Comparison of ENCODE assay signal across 28 cellular contexts in the genomic region with DNA sequence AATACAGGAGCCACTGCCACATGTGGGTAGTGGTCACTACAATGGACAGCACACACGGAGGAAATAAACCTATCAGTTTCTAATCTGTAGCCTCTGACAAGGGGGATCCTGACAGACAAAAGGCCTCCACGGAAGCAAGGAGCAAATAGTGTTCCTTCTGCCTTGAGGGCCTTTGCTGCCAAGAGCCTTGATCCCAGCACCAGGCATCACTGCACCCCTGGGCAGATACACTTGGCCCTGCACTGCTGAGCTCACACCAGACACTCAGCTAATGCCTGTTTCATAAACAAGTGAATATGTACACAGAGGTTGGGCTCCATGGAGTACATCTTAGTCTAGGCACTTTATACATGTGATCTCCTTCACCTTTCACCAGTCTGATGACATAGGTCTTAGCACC. TPM values are rescaled to one million over a fixed set of nuclear protein-coding genes. Genes with fewer than 3 reads are reported as not detected.
DNase-seq lines count a peak whose midpoint lies in the region; ATAC-seq, FAIRE-seq and TF ChIP-seq lines count a peak whose summit lies in the region.
"Had no signal": no experiment of that assay in that cellular context is flagged by ENCODE, and none has a peak within 500 bp of the region (broad histone marks: within the 10 kb centered on the region; RNA-seq: fewer than 3 reads in every experiment).

No MANE protein-coding gene starts in this region.

- H3K14ac ChIP-seq in H1 (ENCODE audit: insufficient read length) = no peak overlapping the region

- H4K91ac ChIP-seq in H1 (replicated peaks; ENCODE audit: insufficient read length, low read length) = no peak overlapping the region

- TF ChIP-seq POLR2A in H54 (IDR thresholded peaks at IDR 0.05; ENCODE audit: low read depth, low read length) = no peak
- no peak for TF ChIP-seq POLR2A in H1 (IDR thresholded peaks at IDR 0.05; ENCODE audit: control extremely low read depth in 1 of 2, low read depth in 2 of 2, low read length in 2 of 2)

- no peak for ATAC-seq in HG02840 (IDR thresholded peaks at IDR 0.05; ENCODE audit: low FRiP score, unreplicated experiment)
- ATAC-seq: K562, PC-3, T-cell had no signal

- H2BK5ac ChIP-seq in H1 (ENCODE audit: low read depth, low read length) = 0 out of 2 replicates have a peak overlapping the region, but pooled peaks have one; percentile 2

- 77% methylated on average over 2 of the region's 2 CpGs; no CpG with 5 or more reads in 1 of the 2 experiments for WGBS in H1 (ENCODE audit: extremely low coverage in 1 of 2, insufficient coverage in 1 of 2, insufficient read length in 1 of 2, insufficient replicate concordance in 2 of 2, low coverage in 1 of 2, low lambda C conversion rate in 2 of 2, missing lambda C conversion rate in 1 of 2), 2 experiments

- H3K79me2 ChIP-seq in H1 (ENCODE audit: control insufficient read depth in 1 of 2, insufficient read depth in 2 of 2, low read length in 2 of 2) = peaks cover 0 to 69% of the 10 kb centered on the region in 2 experiments; a peak in 2 of 4 replicates

- no peak overlapping the region for H3K27ac ChIP-seq in BLaER1
- H3K27ac ChIP-seq in H1 (ENCODE audit: low read depth, low read length) = no peak overlapping the region
- H3K27ac ChIP-seq: SJCRH30 had no signal

- H3K36me3 ChIP-seq in BLaER1 = no peaks in the 10 kb centered on the region
- no peaks in the 10 kb centered on the region for H3K36me3 ChIP-seq in H1 (ENCODE audit: control insufficient read depth in 2 of 4, insufficient read depth in 4 of 4, low read length in 3 of 4)
- H3K36me3 ChIP-seq: SJCRH30 had no signal

- no peak overlapping the region for H2BK15ac ChIP-seq in H1 (ENCODE audit: low read length)

- H3K9ac ChIP-seq in BLaER1 = no peak overlapping the region
- H3K9ac ChIP-seq in H1 (replicated peaks in 1 of 4; ENCODE audit: extremely low read depth in 1 of 4, low read depth in 3 of 4, low read length in 3 of 4) = no peak overlapping the region

- H3K18ac ChIP-seq in H1 (ENCODE audit: extremely low read depth, low read length) = no peak overlapping the region

- no peak overlapping the region for H2BK120ac ChIP-seq in H1 (replicated peaks; ENCODE audit: low read depth, low read length)

- H3K36me3 Mint-ChIP-seq in mesothelial cell of epicardium (peaks cover 5% of the 10 kb centered on the region), HFFc6 (ENCODE audit: low read depth) (no peaks in the 10 kb centered on the region)
- H3K36me3 Mint-ChIP-seq: CD8-positive, alpha-beta memory T cell; T-cell had no signal

- H3K27me3 ChIP-seq in BLaER1 (no peaks in the 10 kb centered on the region), H1 (replicated peaks in 1 of 4; ENCODE audit: control insufficient read depth in 3 of 4, extremely low read depth in 1 of 4, insufficient read depth in 3 of 4, low read length in 3 of 4) (no peaks in the 10 kb centered on the region)
- H3K27me3 ChIP-seq: SJCRH30 had no signal

- no peaks in the 10 kb centered on the region for H3K79me1 ChIP-seq in H1 (ENCODE audit: low read depth, low read length)

- CTCF ChIA-PET in H1 (lab: Charles Lee; ENCODE audit: partially characterized antibody) = interaction anchor here (0.6 to 1.4 kb wide), 3 partner anchors 20 to 270 kb away, joined by 3 to 4 read pairs (median 3); no protein-coding TSS in a partner anchor

- no peak overlapping the region for H2BK20ac ChIP-seq in H1 (ENCODE audit: low read length)

- H3K9me3 ChIP-seq in BLaER1 = 0 out of 2 replicates have a peak, but pooled peaks cover 9% of the 10 kb centered on the region
- no peaks in the 10 kb centered on the region for H3K9me3 ChIP-seq in H1 (ENCODE audit: insufficient read depth in 2 of 2, low read depth in 1 of 2, low read length in 1 of 2)
- H3K9me3 ChIP-seq: SJCRH30 had no signal

- no peak overlapping the region for H3K23ac ChIP-seq in H1 (ENCODE audit: insufficient read length)

- H3K4me3 Mint-ChIP-seq in mesothelial cell of epicardium (no peak overlapping the region), HFFc6 (no peak overlapping the region)
- H3K4me3 Mint-ChIP-seq: CD8-positive, alpha-beta memory T cell; T-cell had no signal

- peak overlapping the region; percentile 38; the same call in 1 of the 2 replicates for H3K4me2 ChIP-seq in BLaER1
- H3K4me2 ChIP-seq in H1 (ENCODE audit: insufficient read depth in 1 of 2, low read depth in 2 of 2, low read length in 2 of 2) = no peak overlapping the region

- H3K4ac ChIP-seq in H1 (replicated peaks; ENCODE audit: insufficient read length, low read depth, low read length) = no peak overlapping the region

- H2BK12ac ChIP-seq in H1 (ENCODE audit: low read depth, low read length) = no peak overlapping the region

- 0 out of 2 replicates have a peak, but pooled peaks cover 10% of the 10 kb centered on the region for H4K20me1 ChIP-seq in BLaER1
- H4K20me1 ChIP-seq in H1 (replicated peaks in 1 of 2; ENCODE audit: control insufficient read depth in 1 of 2, insufficient read depth in 2 of 2, low read length in 2 of 2) = no peaks in the 10 kb centered on the region

- TF ChIP-seq CTCF in H1 (IDR thresholded peaks at IDR 0.05; ENCODE audit: control extremely low read depth in 1 of 3, insufficient read depth in 1 of 3, low read depth in 1 of 3, low read length in 3 of 3) (no peak), mesothelial cell of epicardium (IDR thresholded peaks at IDR 0.05; ENCODE audit: unreplicated experiment) (no peak), HFFc6 (IDR thresholded peaks at IDR 0.05) (no peak)

- H3K4me1 ChIP-seq in BLaER1 (peaks cover 11% of the 10 kb centered on the region), H1 (replicated peaks in 1 of 4; ENCODE audit: control insufficient read depth in 3 of 4, insufficient read depth in 4 of 4, low read length in 3 of 4) (peaks cover 0 to 9% (median 4%) of the 10 kb centered on the region in 4 experiments; a peak in 4 of 7 replicates)

- FAIRE-seq in H54 (lab: Jason Lieb, UNC) = peak; percentile 85
- FAIRE-seq in H1 (lab: Jason Lieb, UNC) = peak; percentile 28
- FAIRE-seq: GM12891, K562 had no signal

- H3K23me2 ChIP-seq in H1 (ENCODE audit: low read depth, low read length) = no peaks in the 10 kb centered on the region

- peaks cover 9% of the 10 kb centered on the region for H3K9me3 Mint-ChIP-seq in mesothelial cell of epicardium
- H3K9me3 Mint-ChIP-seq in HFFc6 = no peaks in the 10 kb centered on the region
- H3K9me3 Mint-ChIP-seq: CD8-positive, alpha-beta memory T cell; T-cell had no signal

- H3K4me1 Mint-ChIP-seq in mesothelial cell of epicardium = peaks cover 32% of the 10 kb centered on the region
- peaks cover 9% of the 10 kb centered on the region for H3K4me1 Mint-ChIP-seq in HFFc6 (ENCODE audit: low read depth)

- no peak overlapping the region for H4K5ac ChIP-seq in H1 (ENCODE audit: insufficient read length, low read depth, low read length)

- no peak overlapping the region for H3K4me3 ChIP-seq in BLaER1
- H3K4me3 ChIP-seq in H1 (ENCODE audit: extremely low read depth in 1 of 4, insufficient read depth in 2 of 4, low read depth in 3 of 4, low read length in 4 of 4) = no peak overlapping the region
- H3K4me3 ChIP-seq: K562, SJCRH30 had no signal

- TF ChIP-seq EP300 in H1 (IDR thresholded peaks at IDR 0.05; ENCODE audit: borderline replicate concordance in 1 of 2, low read depth in 2 of 2, low read length in 2 of 2) = no peak

- no peak for TF ChIP-seq RAD21 in H1 (IDR thresholded peaks at IDR 0.05 in 1 of 2, conservative IDR thresholded peaks at IDR 0.05 in 1 of 2; ENCODE audit: low read depth in 2 of 2, low read length in 2 of 2)

- H3K56ac ChIP-seq in H1 (replicated peaks; ENCODE audit: insufficient read length, low read depth, low read length) = no peak overlapping the region

- no peak overlapping the region for H4K8ac ChIP-seq in H1 (ENCODE audit: extremely low read depth, insufficient read depth, low read length)

- no peak overlapping the region for H2AFZ ChIP-seq in H1 (ENCODE audit: low read length)

- H3K27me3 Mint-ChIP-seq in mesothelial cell of epicardium (ENCODE audit: low read depth) (no peaks in the 10 kb centered on the region), HFFc6 (ENCODE audit: insufficient read depth) (no peaks in the 10 kb centered on the region)

- peak overlapping the region; percentile 32 for H3K27ac Mint-ChIP-seq in mesothelial cell of epicardium
- H3K27ac Mint-ChIP-seq in HFFc6 = no peak overlapping the region
- H3K27ac Mint-ChIP-seq: CD8-positive, alpha-beta memory T cell; T-cell had no signal

- DNase-seq in H54 (ENCODE audit: insufficient read length, low spot score) = no peak
- no peak for DNase-seq in H1 (ENCODE audit: low read depth in 1 of 2, low spot score in 2 of 2)
- no peak for DNase-seq in mesothelial cell of epicardium (ENCODE audit: low spot score in 2 of 2, unreplicated experiment in 2 of 2)
- no peak for DNase-seq in CD1c-positive myeloid dendritic cell (ENCODE audit: extremely low spot score)
- DNase-seq in NCI-H510A treated with DMSO at 0.1 percent for 48 hours (lab: John Stamatoyannopoulos, UW) = no peak
- DNase-seq in HFFc6 = no peak
- DNase-seq: C1 segment of cervical spinal cord; DMS 273 treated with DMSO at 0.1 percent for 48 hours; DMS79; EL; GF-D8; H7; Kasumi-1; NCI-H1092 treated with DMSO at 0.1 percent for 48 hours; NCI-H1436 treated with DMSO at 0.1 percent for 48 hours; NCI-H2029; NCI-H446; NCI-H526; NCI-H82; NK-92 treated with Interleukin-12 subunit alpha and Interleukin-12 subunit beta, amount 100 ng/mL, for 24 hours; PC-3; SJCRH30; T-cell had no signal

- POLR2A ChIA-PET in H1 (lab: Charles Lee; ENCODE audit: partially characterized antibody) = no interaction called here

- H2AK5ac ChIP-seq in H1 (ENCODE audit: low read depth, low read length) = no peak overlapping the region

TF ChIP-seq in H1, 55 proteins besides CTCF, POLR2A, EP300 and RAD21 (continues in another document):
- no peak for TF ChIP-seq KDM4A (IDR thresholded peaks at IDR 0.05; ENCODE audit: low read depth, low read length, severe bottlenecking)

RNA-seq across cellular contexts. Expression of a gene that starts 32.3 kb away (rescaled TPM):
- 43.7 and 44.6 TPM in 2 replicates for total RNA-seq in H1 (2021; fragmentation: NEBNext Ultra II Directional; extraction: Animal tissue kit (Norgen Biotek cat#: 25700))
- 12.7 and 17.2 TPM in 2 replicates for polyA plus RNA-seq in H1 (2011; rRNA removed)
- 16.5 TPM for polyA plus RNA-seq in H1 (2011; cell fraction: cytosol; rRNA removed)
- polyA plus RNA-seq in H1 (2011; cell fraction: nucleus; rRNA removed) = 23.6 TPM
- polyA plus RNA-seq in H1 (2012, experiment 1 of 2) = 20.9 to 29.1 TPM (median 22.0 TPM) in 4 replicates
- polyA plus RNA-seq in H1 (2012, experiment 2 of 2) = 3.3 TPM
- 26.4 TPM for polyA plus RNA-seq in H1 (2013, experiment 1 of 2)
- 26.0 TPM for polyA plus RNA-seq in H1 (2013, experiment 2 of 2)
- 45.3 and 63.8 TPM in 2 replicates for polyA minus RNA-seq in H1 (2011; rRNA and poly(A)+ RNA removed)
- polyA minus RNA-seq in H1 (2011; cell fraction: cytosol; rRNA and poly(A)+ RNA removed) = 20.8 TPM
- polyA minus RNA-seq in H1 (2011; cell fraction: nucleus; rRNA and poly(A)+ RNA removed) = 73.7 TPM
- 39.0 to 40.1 TPM (median 39.3 TPM) in 3 replicates for total RNA-seq in mesothelial cell of epicardium
- total RNA-seq in HFFc6 (2021; fragmentation: NEBNext Ultra II Directional; extraction: Animal tissue kit (Norgen Biotek cat#: 25700)) = 10 to 100 TPM; 10.7 to 14.9 (median 12.1) TPM
